Comparison of ENCODE assay signal across 33 cellular contexts in genomic region chr1:178021955-178022354, GRCh38. TPM values are rescaled to one million over a fixed set of nuclear protein-coding genes. Genes with fewer than 3 reads are reported as not detected.
"Had no signal": no experiment of that assay in that cellular context is flagged by ENCODE, and none has a peak within 500 bp of the region (broad histone marks: within the 10 kb centered on the region; RNA-seq: fewer than 3 reads in every experiment).

No MANE protein-coding gene starts in this region.

- H3K4me1 ChIP-seq: adrenal gland, breast epithelium, colonic mucosa, foreskin keratinocyte, gastrocnemius medialis had no signal

- DNase-seq: activated CD4-positive, alpha-beta memory T cell treated with anti-CD3 and anti-CD28 coated beads for 36 hours; activated CD4-positive, alpha-beta T cell treated with anti-CD3 and anti-CD28 coated beads for 36 hours; activated CD4-positive, alpha-beta T cell treated with anti-CD3 and anti-CD28 coated beads, Interleukin-2, amount 10 ng/mL, durations not matched to agents 24 days and 14 days; activated CD4-positive, CD25-positive, alpha-beta regulatory T cell; activated CD4-positive, CD25-positive, alpha-beta regulatory T cell treated with anti-CD3 and anti-CD28 coated beads, Interleukin-2, amount 50 U/mL, for 72 hours; activated CD8-positive, alpha-beta memory T cell treated with anti-CD3 and anti-CD28 coated beads, Interleukin-2, amount 10 ng/mL, durations not matched to agents 7 days and 5 days; activated CD8-positive, alpha-beta memory T cell treated with anti-CD3 and anti-CD28 coated beads, Interleukin-2, amount 50 U/mL, for 4 hours; activated CD8-positive, alpha-beta T cell treated with anti-CD3 and anti-CD28 coated beads, Interleukin-2, amount 10 ng/mL, durations not matched to agents 7 days and 5 days; activated effector memory CD4-positive, alpha-beta T cell treated with anti-CD3 and anti-CD28 coated beads, Interleukin-2, amount 50 U/mL, for 16 hours; activated naive CD4-positive, alpha-beta T cell treated with anti-CD3 and anti-CD28 coated beads for 36 hours; activated naive CD8-positive, alpha-beta T cell treated with anti-CD3 and anti-CD28 coated beads for 36 hours; activated naive CD8-positive, alpha-beta T cell treated with anti-CD3 and anti-CD28 coated beads, Interleukin-2, amount 50 U/mL, for 24 hours; activated T-cell treated with anti-CD3 and anti-CD28 coated beads, Interleukin-2, amount 50 U/mL, for 1 hour; activated T-cell treated with anti-CD3 and anti-CD28 coated beads, Interleukin-2, amount 50 U/mL, for 48 hours; adrenal gland; amygdala; central memory CD4-positive, alpha-beta T cell; cerebellar nuclear complex; colonic mucosa; effector memory CD4-positive, alpha-beta T cell; endodermal cell; foreskin keratinocyte; gastrocnemius medialis; T-helper 1 cell; T-helper 17 cell; T1000 had no signal

- H3K4me3 ChIP-seq: adrenal gland, ascending aorta, breast epithelium, cardiac muscle cell, colonic mucosa, gastrocnemius medialis had no signal

- H3K9me3 ChIP-seq: adrenal gland, colonic mucosa, gastrocnemius medialis had no signal

- H3K27ac ChIP-seq: adrenal gland, ascending aorta, breast epithelium, cardiac muscle cell, colonic mucosa, foreskin keratinocyte, gastrocnemius medialis had no signal

- ATAC-seq: activated CD4-positive, alpha-beta T cell treated with anti-CD3 and anti-CD28 coated beads for 36 hours; activated CD8-positive, alpha-beta memory T cell treated with anti-CD3 and anti-CD28 coated beads, Interleukin-2, amount 10 ng/mL, durations not matched to agents 7 days and 5 days; activated CD8-positive, alpha-beta T cell treated with anti-CD3 and anti-CD28 coated beads, Interleukin-2, amount 10 ng/mL, durations not matched to agents 7 days and 5 days; activated naive CD8-positive, alpha-beta T cell treated with anti-CD3 and anti-CD28 coated beads, Interleukin-2, amount 50 U/mL, for 24 hours; esophagus mucosa; gastrocnemius medialis; T-helper 17 cell had no signal

- H3K36me3 ChIP-seq: adrenal gland, breast epithelium, cardiac muscle cell, colonic mucosa had no signal

- H3K27me3 ChIP-seq: adrenal gland, ascending aorta, breast epithelium, cardiac muscle cell, colonic mucosa, foreskin keratinocyte, gastrocnemius medialis had no signal

RNA-seq across cellular contexts. Expression of gene SEC16B, which starts 52.1 kb away (rescaled TPM):
- total RNA-seq: activated CD4-positive, alpha-beta memory T cell treated with anti-CD3 and anti-CD28 coated beads for 36 hours; activated CD4-positive, alpha-beta T cell treated with anti-CD3 and anti-CD28 coated beads for 36 hours; activated CD4-positive, alpha-beta T cell treated with anti-CD3 and anti-CD28 coated beads, Interleukin-2, amount 10 ng/mL, durations not matched to agents 24 days and 14 days; activated CD8-positive, alpha-beta memory T cell treated with anti-CD3 and anti-CD28 coated beads for 36 hours; activated CD8-positive, alpha-beta T cell treated with anti-CD3 and anti-CD28 coated beads, Interleukin-2, amount 10 ng/mL, durations not matched to agents 7 days and 5 days; activated naive CD4-positive, alpha-beta T cell treated with anti-CD3 and anti-CD28 coated beads for 36 hours; activated naive CD8-positive, alpha-beta T cell treated with anti-CD3 and anti-CD28 coated beads for 36 hours; activated T-helper 1 cell treated with anti-CD3 and anti-CD28 coated beads, Interleukin-12 subunit alpha, Interleukin-12 subunit beta, Interleukin-2, Interleukin-4 antibody, amounts not matched to agents 30 ng/mL and 10 ng/mL and 1 ng/mL, durations not matched to agents 14 hours and 24 hours and 36 hours; activated T-helper 2 cell treated with anti-CD3 and anti-CD28 coated beads, Interferon-gamma antibody, Interleukin-2, Interleukin-4, amounts not matched to agents 10 μg/mL and 5 μg/mL and 100 μg/mL, durations not matched to agents 14 hours and 24 hours and 36 hours; T-helper 17 cell had no signal
